In the genomic region with DNA sequence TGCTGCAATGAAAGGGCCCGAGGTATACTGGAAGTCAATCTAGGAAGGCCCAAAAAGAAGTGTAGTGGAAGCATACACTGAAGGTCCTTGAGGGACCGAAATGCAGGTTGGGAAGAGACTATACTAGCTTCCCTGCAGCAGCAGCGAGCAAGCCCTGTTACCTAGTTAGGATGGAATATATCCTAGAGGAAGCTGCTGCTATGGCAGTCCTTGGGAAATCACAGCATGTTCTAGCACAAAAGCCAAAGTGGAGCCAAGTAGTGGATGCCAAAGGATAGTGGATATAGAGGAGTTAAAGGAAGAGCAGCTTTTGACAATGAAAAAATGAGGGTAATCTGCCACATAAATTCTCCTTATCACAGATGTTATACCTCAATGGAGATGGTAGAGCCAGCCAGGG, we compare ENCODE assay signal across 31 cellular contexts.
"Had no signal": no experiment of that assay in that cellular context is flagged by ENCODE, and none has a peak within 500 bp of the region (broad histone marks: within the 10 kb centered on the region; RNA-seq: fewer than 3 reads in every experiment).

No MANE protein-coding gene starts in this region.

- FAIRE-seq: bronchial epithelial cell, endometrium, keratinocyte had no signal

- H3K27ac ChIP-seq: colonic mucosa, epithelial cell of prostate, esophagus squamous epithelium, gastrocnemius medialis, hepatocyte, ovary, psoas muscle, right atrium auricular region, stomach, tibial artery had no signal

- H3K9me3 Mint-ChIP-seq: activated T-helper 2 cell treated with anti-CD3 and anti-CD28 coated beads, Interferon-gamma antibody, Interleukin-2, Interleukin-4, amounts not matched to agents 10 μg/mL and 5 μg/mL and 100 μg/mL, durations not matched to agents 14 hours and 24 hours and 36 hours; T-helper 2 cell treated with Interferon-gamma antibody and Interleukin-4, amounts not matched to agents 5 μg/mL and 100 μg/mL, for 36 hours had no signal

- H3K4me3 Mint-ChIP-seq: activated CD4-positive, alpha-beta T cell treated with anti-CD3 and anti-CD28 coated beads for 36 hours; activated CD8-positive, alpha-beta memory T cell treated with anti-CD3 and anti-CD28 coated beads, Interleukin-2, amount 10 ng/mL, durations not matched to agents 7 days and 5 days; activated CD8-positive, alpha-beta T cell treated with anti-CD3 and anti-CD28 coated beads, Interleukin-2, amount 10 ng/mL, durations not matched to agents 7 days and 5 days; activated naive CD4-positive, alpha-beta T cell treated with anti-CD3 and anti-CD28 coated beads, Interleukin-2, amount 50 U/mL, for 24 hours; activated naive CD8-positive, alpha-beta T cell treated with anti-CD3 and anti-CD28 coated beads, Interleukin-2, amount 50 U/mL, for 24 hours; central memory CD8-positive, alpha-beta T cell; nephron; stimulated activated naive B cell treated with anti-CD40 and anti-IgM and Interleukin-4, amounts not matched to agents 10 μg/mL and 1 μg/mL and 100 μg/mL, for 72 hours; T-helper 2 cell treated with Interferon-gamma antibody and Interleukin-4, amounts not matched to agents 5 μg/mL and 100 μg/mL, for 36 hours had no signal

- DNase-seq: activated CD4-positive, alpha-beta T cell treated with anti-CD3 and anti-CD28 coated beads for 36 hours; activated CD4-positive, CD25-positive, alpha-beta regulatory T cell; activated CD8-positive, alpha-beta memory T cell treated with anti-CD3 and anti-CD28 coated beads, Interleukin-2, amount 10 ng/mL, durations not matched to agents 7 days and 5 days; activated CD8-positive, alpha-beta T cell treated with anti-CD3 and anti-CD28 coated beads, Interleukin-2, amount 10 ng/mL, durations not matched to agents 7 days and 5 days; activated naive CD8-positive, alpha-beta T cell treated with anti-CD3 and anti-CD28 coated beads, Interleukin-2, amount 50 U/mL, for 24 hours; activated T-cell treated with anti-CD3 and anti-CD28 coated beads, Interleukin-2, amount 50 U/mL, for 48 hours; colonic mucosa; effector CD8-positive, alpha-beta T cell; esophagus squamous epithelium; gastrocnemius medialis; left cardiac atrium; mammary epithelial cell; ovary; psoas muscle; stimulated activated CD4-positive, alpha-beta T cell treated with anti-CD3 and anti-CD28 coated beads, Interleukin-15, amount 100 ng/mL, for 24 hours; stimulated activated CD4-positive, alpha-beta T cell treated with anti-CD3 and anti-CD28 coated beads, Interleukin-2, amount 100 ng/mL, for 24 hours; stimulated activated naive B cell treated with anti-CD40 and anti-IgM and Interleukin-4, amounts not matched to agents 10 μg/mL and 1 μg/mL and 100 μg/mL, for 72 hours; stomach; T-helper 1 cell; tibial artery had no signal

- H3K36me3 ChIP-seq: colonic mucosa, esophagus squamous epithelium, gastrocnemius medialis, ovary, right atrium auricular region, stomach, tibial artery had no signal

- H3K27me3 ChIP-seq: colonic mucosa, esophagus squamous epithelium, gastrocnemius medialis, hepatocyte, ovary, right atrium auricular region, stomach, tibial artery had no signal

- H3K27ac Mint-ChIP-seq: activated CD4-positive, alpha-beta T cell treated with anti-CD3 and anti-CD28 coated beads for 36 hours; activated CD8-positive, alpha-beta memory T cell treated with anti-CD3 and anti-CD28 coated beads, Interleukin-2, amount 10 ng/mL, durations not matched to agents 7 days and 5 days; activated CD8-positive, alpha-beta T cell treated with anti-CD3 and anti-CD28 coated beads, Interleukin-2, amount 10 ng/mL, durations not matched to agents 7 days and 5 days; activated naive CD4-positive, alpha-beta T cell treated with anti-CD3 and anti-CD28 coated beads, Interleukin-2, amount 50 U/mL, for 24 hours; activated naive CD8-positive, alpha-beta T cell treated with anti-CD3 and anti-CD28 coated beads, Interleukin-2, amount 50 U/mL, for 24 hours; activated T-helper 2 cell treated with anti-CD3 and anti-CD28 coated beads, Interferon-gamma antibody, Interleukin-2, Interleukin-4, amounts not matched to agents 10 μg/mL and 5 μg/mL and 100 μg/mL, durations not matched to agents 14 hours and 24 hours and 36 hours; nephron; stimulated activated naive B cell treated with anti-CD40 and anti-IgM and Interleukin-4, amounts not matched to agents 10 μg/mL and 1 μg/mL and 100 μg/mL, for 72 hours; T-helper 2 cell treated with Interferon-gamma antibody and Interleukin-4, amounts not matched to agents 5 μg/mL and 100 μg/mL, for 36 hours had no signal

- H3K36me3 Mint-ChIP-seq: activated CD8-positive, alpha-beta memory T cell treated with anti-CD3 and anti-CD28 coated beads, Interleukin-2, amount 10 ng/mL, durations not matched to agents 7 days and 5 days; activated naive CD4-positive, alpha-beta T cell treated with anti-CD3 and anti-CD28 coated beads, Interleukin-2, amount 50 U/mL, for 24 hours had no signal

- H3K9me3 ChIP-seq: colonic mucosa, gastrocnemius medialis, ovary, psoas muscle had no signal

- H3K4me1 ChIP-seq: colonic mucosa, esophagus squamous epithelium, gastrocnemius medialis, psoas muscle, right atrium auricular region, stomach had no signal

- ATAC-seq: activated CD4-positive, alpha-beta T cell treated with anti-CD3 and anti-CD28 coated beads for 36 hours; activated CD8-positive, alpha-beta memory T cell treated with anti-CD3 and anti-CD28 coated beads, Interleukin-2, amount 10 ng/mL, durations not matched to agents 7 days and 5 days; activated CD8-positive, alpha-beta T cell treated with anti-CD3 and anti-CD28 coated beads, Interleukin-2, amount 10 ng/mL, durations not matched to agents 7 days and 5 days; activated naive CD8-positive, alpha-beta T cell treated with anti-CD3 and anti-CD28 coated beads, Interleukin-2, amount 50 U/mL, for 24 hours; gastrocnemius medialis; left cardiac atrium; psoas muscle; stimulated activated naive B cell treated with anti-CD40 and anti-IgM and Interleukin-4, amounts not matched to agents 10 μg/mL and 1 μg/mL and 100 μg/mL, for 72 hours had no signal

- H3K4me3 ChIP-seq: colonic mucosa, esophagus squamous epithelium, gastrocnemius medialis, hepatocyte, ovary, psoas muscle, right atrium auricular region, stomach, tibial artery had no signal

- H3K4me1 Mint-ChIP-seq: activated CD4-positive, alpha-beta T cell treated with anti-CD3 and anti-CD28 coated beads for 36 hours; activated CD8-positive, alpha-beta memory T cell treated with anti-CD3 and anti-CD28 coated beads, Interleukin-2, amount 10 ng/mL, durations not matched to agents 7 days and 5 days; activated naive CD4-positive, alpha-beta T cell treated with anti-CD3 and anti-CD28 coated beads, Interleukin-2, amount 50 U/mL, for 24 hours; activated naive CD8-positive, alpha-beta T cell treated with anti-CD3 and anti-CD28 coated beads, Interleukin-2, amount 50 U/mL, for 24 hours; central memory CD8-positive, alpha-beta T cell; nephron; stimulated activated naive B cell treated with anti-CD40 and anti-IgM and Interleukin-4, amounts not matched to agents 10 μg/mL and 1 μg/mL and 100 μg/mL, for 72 hours had no signal
